23 cellular contexts compared by ENCODE assay signal in the genomic region with DNA sequence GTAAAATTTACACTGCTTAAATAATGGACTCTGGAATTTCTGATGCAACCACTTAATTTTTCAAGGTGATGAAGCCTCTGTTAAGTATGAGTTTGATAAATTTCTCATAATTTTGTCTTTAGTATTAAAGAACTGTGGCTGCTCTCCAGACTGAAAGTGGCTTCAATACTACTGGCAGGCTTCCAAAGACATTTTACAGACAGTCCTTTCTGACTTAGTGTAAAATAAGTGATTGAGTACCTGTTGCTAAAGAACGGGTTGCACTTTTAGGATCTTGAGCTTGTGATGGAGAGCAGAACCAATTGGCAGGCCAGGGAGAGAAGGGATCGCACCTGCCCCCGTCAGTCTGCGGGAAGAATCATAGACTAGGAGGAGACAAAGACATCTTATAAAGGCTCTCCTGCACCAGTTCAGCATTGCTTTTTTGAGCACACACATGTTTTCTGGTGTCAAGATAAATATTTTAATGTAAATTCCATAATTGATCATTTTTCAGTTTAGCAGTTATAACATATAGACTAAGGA. TPM values are rescaled to one million over a fixed set of nuclear protein-coding genes. Genes with fewer than 3 reads are reported as not detected.
DNase-seq lines count a peak whose midpoint lies in the region; ATAC-seq and TF ChIP-seq lines count a peak whose summit lies in the region.
"Had no signal": no experiment of that assay in that cellular context is flagged by ENCODE, and none has a peak within 500 bp of the region (broad histone marks: within the 10 kb centered on the region; RNA-seq: fewer than 3 reads in every experiment).

No MANE protein-coding gene starts in this region.

- DNase-seq in DMS 273 (lab: John Stamatoyannopoulos, UW; ENCODE audit: unreplicated experiment) (peak; percentile 44), DMS 273 treated with DMSO at 0.1 percent for 48 hours (lab: John Stamatoyannopoulos, UW) (no peak), DMS79 (lab: John Stamatoyannopoulos, UW) (peak; percentile 74), NCI-H2227 treated with DMSO at 0.1 percent for 48 hours (lab: John Stamatoyannopoulos, UW) (peak; percentile 44)
- DNase-seq: activated CD4-positive, CD25-positive, alpha-beta regulatory T cell; activated CD8-positive, alpha-beta T cell treated with anti-CD3 and anti-CD28 coated beads for 36 hours; activated naive CD4-positive, alpha-beta T cell treated with anti-CD3 and anti-CD28 coated beads, Interleukin-2, amount 10 ng/mL, durations not matched to agents 7 days and 5 days; activated T-cell treated with anti-CD3 and anti-CD28 coated beads, Interleukin-2, amount 50 U/mL, for 24 hours; aorta; BE2C; cerebellar nuclear complex; effector memory CD8-positive, alpha-beta T cell; H9; NCI-H2029 treated with DMSO at 0.1 percent for 48 hours; SIG-M5; stimulated activated CD4-positive, alpha-beta T cell treated with anti-CD3 and anti-CD28 coated beads, Interleukin-12 subunit alpha, Interleukin-12 subunit beta, amount 100 ng/mL, for 4 hours; stimulated activated CD8-positive, alpha-beta memory T cell treated with anti-CD3 and anti-CD28 coated beads, Interleukin-4, amount 100 ng/mL, for 48 hours; T-helper 9 cell had no signal

- peak overlapping the region; percentile 30 to 74 (median 68) for H3K27ac Mint-ChIP-seq in brain
- H3K27ac Mint-ChIP-seq: activated CD8-positive, alpha-beta T cell treated with anti-CD3 and anti-CD28 coated beads for 36 hours; activated naive CD4-positive, alpha-beta T cell treated with anti-CD3 and anti-CD28 coated beads, Interleukin-2, amount 10 ng/mL, durations not matched to agents 7 days and 5 days; activated T-cell treated with anti-CD3 and anti-CD28 coated beads, Interleukin-2, amount 50 U/mL, for 24 hours; effector memory CD8-positive, alpha-beta T cell; H9 had no signal

- TF ChIP-seq CTCF in brain (conservative IDR thresholded peaks at IDR 0.05): no peak

- H3K27me3 Mint-ChIP-seq in brain: peaks cover 10% of the 10 kb centered on the region

- no peak for ATAC-seq in GM18870 (IDR thresholded peaks at IDR 0.05; ENCODE audit: unreplicated experiment)
- no peak for ATAC-seq in GM21717 (IDR thresholded peaks at IDR 0.05; ENCODE audit: unreplicated experiment)
- ATAC-seq in HG02970 (IDR thresholded peaks at IDR 0.05; ENCODE audit: low FRiP score, unreplicated experiment): no peak
- ATAC-seq: activated CD8-positive, alpha-beta T cell treated with anti-CD3 and anti-CD28 coated beads for 36 hours; effector memory CD8-positive, alpha-beta T cell; left lobe of liver had no signal

- peak overlapping the region; percentile 65 to 87 (median 79) for H3K4me3 Mint-ChIP-seq in brain
- H3K4me3 Mint-ChIP-seq: activated CD8-positive, alpha-beta T cell treated with anti-CD3 and anti-CD28 coated beads for 36 hours; activated naive CD4-positive, alpha-beta T cell treated with anti-CD3 and anti-CD28 coated beads, Interleukin-2, amount 10 ng/mL, durations not matched to agents 7 days and 5 days; activated T-cell treated with anti-CD3 and anti-CD28 coated beads, Interleukin-2, amount 50 U/mL, for 24 hours; effector memory CD8-positive, alpha-beta T cell; H9 had no signal

- no peaks in the 10 kb centered on the region for H3K36me3 Mint-ChIP-seq in brain

- peaks cover 20% of the 10 kb centered on the region for H3K4me1 Mint-ChIP-seq in brain

- peaks cover 0 to 6% (median 0%) of the 10 kb centered on the region in 5 experiments for H3K9me3 Mint-ChIP-seq in brain
- H3K9me3 Mint-ChIP-seq: activated CD8-positive, alpha-beta T cell treated with anti-CD3 and anti-CD28 coated beads for 36 hours; activated naive CD4-positive, alpha-beta T cell treated with anti-CD3 and anti-CD28 coated beads, Interleukin-2, amount 10 ng/mL, durations not matched to agents 7 days and 5 days; activated T-cell treated with anti-CD3 and anti-CD28 coated beads, Interleukin-2, amount 50 U/mL, for 24 hours; effector memory CD8-positive, alpha-beta T cell; H9 had no signal

RNA-seq across cellular contexts. Expression of gene NCAM1, which starts 4.4 kb away (rescaled TPM):
- 295 TPM for polyA plus RNA-seq in brain (ENCODE audit: insufficient read depth, low read depth, low replicate concordance)
